14 cellular contexts compared by ENCODE assay signal in genomic region chr12:124490584-124491305, GRCh38.
DNase-seq lines count a peak whose midpoint lies in the region; ATAC-seq lines count a peak whose summit lies in the region.
"Had no signal": no experiment of that assay in that cellular context is flagged by ENCODE, and none has a peak within 500 bp of the region (broad histone marks: within the 10 kb centered on the region; RNA-seq: fewer than 3 reads in every experiment).

No MANE protein-coding gene starts in this region.

- H3K4me1 ChIP-seq in trophoblast cell (ENCODE audit: control insufficient read depth in 1 of 2, insufficient read depth in 2 of 2, low read length in 2 of 2) = peaks cover 0 to 4% of the 10 kb centered on the region in 2 experiments
- H3K4me1 ChIP-seq: foreskin keratinocyte, prostate gland had no signal

- no peak overlapping the region for H3K4me2 ChIP-seq in trophoblast cell (ENCODE audit: low read length)

- no peak overlapping the region for H4K91ac ChIP-seq in trophoblast cell (ENCODE audit: low read depth, low read length)

- no peak overlapping the region for H2AK5ac ChIP-seq in trophoblast cell (ENCODE audit: low read length)

- no peak overlapping the region for H3K4me3 Mint-ChIP-seq in stimulated activated naive B cell treated with anti-CD40 and anti-IgM and Interleukin-4, amounts not matched to agents 10 μg/mL and 1 μg/mL and 100 μg/mL, for 72 hours
- H3K4me3 Mint-ChIP-seq: memory B cell had no signal

- peaks cover 2% of the 10 kb centered on the region for H3K9me3 ChIP-seq in trophoblast cell (ENCODE audit: insufficient read depth, low read depth, low read length)
- H3K9me3 ChIP-seq: prostate gland had no signal

- peak; percentile 73 to 92 for ATAC-seq in left cardiac atrium
- no peak for ATAC-seq in HG02852 (IDR thresholded peaks at IDR 0.05; ENCODE audit: unreplicated experiment)
- ATAC-seq in stimulated activated naive B cell treated with anti-CD40 and anti-IgM and Interleukin-4, amounts not matched to agents 10 μg/mL and 1 μg/mL and 100 μg/mL, for 72 hours (replicated peaks) = no peak
- ATAC-seq: foreskin keratinocyte had no signal

- H3K36me3 Mint-ChIP-seq in stimulated activated naive B cell treated with anti-CD40 and anti-IgM and Interleukin-4, amounts not matched to agents 10 μg/mL and 1 μg/mL and 100 μg/mL, for 72 hours = peaks cover 54 to 78% of the 10 kb centered on the region in 2 donors

- H4K12ac ChIP-seq in trophoblast cell (ENCODE audit: low read depth, low read length) = no peak overlapping the region

- H3K4me1 Mint-ChIP-seq in stimulated activated naive B cell treated with anti-CD40 and anti-IgM and Interleukin-4, amounts not matched to agents 10 μg/mL and 1 μg/mL and 100 μg/mL, for 72 hours = peaks cover 60 to 90% of the 10 kb centered on the region in 2 donors

- H3K27ac ChIP-seq in trophoblast cell (ENCODE audit: low read depth, low read length) = no peak overlapping the region
- H3K27ac ChIP-seq: foreskin keratinocyte, prostate gland had no signal

- no peak overlapping the region for H3K4me3 ChIP-seq in trophoblast cell (ENCODE audit: low read depth, low read length)
- H3K4me3 ChIP-seq: prostate gland had no signal

- H3K23ac ChIP-seq in trophoblast cell (ENCODE audit: low read length) = no peak overlapping the region

- H2AFZ ChIP-seq in trophoblast cell (ENCODE audit: insufficient read depth, low read length, poor library complexity) = no peak overlapping the region

- H2BK120ac ChIP-seq in trophoblast cell (ENCODE audit: insufficient read depth, low read length, poor library complexity) = no peak overlapping the region

- no peaks in the 10 kb centered on the region for H3K79me1 ChIP-seq in trophoblast cell (ENCODE audit: low read length)

- no peak overlapping the region for H3K9ac ChIP-seq in trophoblast cell (ENCODE audit: low read length)

- no CpG with 5 or more reads among the region's 17 CpGs for WGBS in trophoblast cell (ENCODE audit: extremely low coverage, insufficient coverage, insufficient read length)

- H2BK12ac ChIP-seq in trophoblast cell (ENCODE audit: low read length) = no peak overlapping the region

- no peak overlapping the region for H3K27ac Mint-ChIP-seq in stimulated activated naive B cell treated with anti-CD40 and anti-IgM and Interleukin-4, amounts not matched to agents 10 μg/mL and 1 μg/mL and 100 μg/mL, for 72 hours
- H3K27ac Mint-ChIP-seq: memory B cell had no signal

- H3K79me2 ChIP-seq in trophoblast cell (ENCODE audit: control insufficient read depth, insufficient read depth, low read length, poor library complexity) = no peaks in the 10 kb centered on the region

- intact Hi-C loops in left cardiac atrium (cut with DNase I) = no loop called here

- H3K27me3 Mint-ChIP-seq in stimulated activated naive B cell treated with anti-CD40 and anti-IgM and Interleukin-4, amounts not matched to agents 10 μg/mL and 1 μg/mL and 100 μg/mL, for 72 hours = no peaks in the 10 kb centered on the region
- H3K27me3 Mint-ChIP-seq: memory B cell had no signal

- no peak overlapping the region for H4K8ac ChIP-seq in trophoblast cell (ENCODE audit: low read depth, low read length)

- no peak overlapping the region for H2BK5ac ChIP-seq in trophoblast cell (ENCODE audit: low read depth, low read length, poor library complexity)

- no peak overlapping the region for H3K4ac ChIP-seq in trophoblast cell (ENCODE audit: low read depth, low read length)

- DNase-seq in NCI-H748 (lab: John Stamatoyannopoulos, UW; ENCODE audit: unreplicated experiment) = peak; percentile 10
- no peak for DNase-seq in NCI-H748 treated with DMSO at 0.1 percent for 48 hours (lab: John Stamatoyannopoulos, UW)
- peak; percentile 91 for DNase-seq in left cardiac atrium
- peak; percentile 99 to 100 for DNase-seq in trophoblast cell
- no peak for DNase-seq in stimulated activated naive B cell treated with anti-CD40 and anti-IgM and Interleukin-4, amounts not matched to agents 10 μg/mL and 1 μg/mL and 100 μg/mL, for 72 hours
- no peak for DNase-seq in DMS153 (lab: John Stamatoyannopoulos, UW)
- no peak for DNase-seq in NAMALWA (ENCODE audit: low spot score)
- DNase-seq: 8988T, COR-L47, foreskin keratinocyte, NCI-H446 had no signal

- no peaks in the 10 kb centered on the region for H3K9me3 Mint-ChIP-seq in stimulated activated naive B cell treated with anti-CD40 and anti-IgM and Interleukin-4, amounts not matched to agents 10 μg/mL and 1 μg/mL and 100 μg/mL, for 72 hours
- H3K9me3 Mint-ChIP-seq: memory B cell had no signal

- H3K14ac ChIP-seq in trophoblast cell (ENCODE audit: low read length) = no peak overlapping the region

- peak overlapping the region; percentile 5 for H3K18ac ChIP-seq in trophoblast cell (ENCODE audit: low read length)

- H3K27me3 ChIP-seq in trophoblast cell (ENCODE audit: insufficient read depth, low read length) = no peaks in the 10 kb centered on the region
- H3K27me3 ChIP-seq: foreskin keratinocyte had no signal

- peaks cover 42 to 43% of the 10 kb centered on the region in 2 experiments for H3K36me3 ChIP-seq in trophoblast cell (ENCODE audit: control insufficient read depth in 1 of 2, insufficient read depth in 2 of 2, low read length in 2 of 2)

Comparison
In these comparisons a context has a peak if more than half of its experiments do, and no peak if none do; other contexts are left out.
1. DNase-seq: peak in NCI-H748 (single experiment), left cardiac atrium (single experiment) and trophoblast cell (2 of 2); none in NCI-H748 treated with DMSO at 0.1 percent for 48 hours (single experiment), stimulated activated naive B cell treated with anti-CD40 and anti-IgM and Interleukin-4, amounts not matched to agents 10 μg/mL and 1 μg/mL and 100 μg/mL, for 72 hours (single experiment), DMS153 (single experiment) and NAMALWA (single experiment).
2. ATAC-seq: peak in left cardiac atrium (2 of 2); none in HG02852 (single experiment) and stimulated activated naive B cell treated with anti-CD40 and anti-IgM and Interleukin-4, amounts not matched to agents 10 μg/mL and 1 μg/mL and 100 μg/mL, for 72 hours (0 of 2).